Comparison of ENCODE assay signal across 31 cellular contexts in genomic region chr10:69744971-69745370, GRCh38. TPM values are rescaled to one million over a fixed set of nuclear protein-coding genes. Genes with fewer than 3 reads are reported as not detected.
"Had no signal": no experiment of that assay in that cellular context is flagged by ENCODE, and none has a peak within 500 bp of the region (broad histone marks: within the 10 kb centered on the region; RNA-seq: fewer than 3 reads in every experiment).

No MANE protein-coding gene starts in this region.

- H3K9me3 ChIP-seq: ascending aorta, esophagus squamous epithelium had no signal

- H3K27ac Mint-ChIP-seq: activated B cell treated with CpG ODN at 0.5 μM for 24 hours; activated CD4-positive, alpha-beta memory T cell treated with anti-CD3 and anti-CD28 coated beads for 36 hours; activated CD4-positive, alpha-beta T cell treated with anti-CD3 and anti-CD28 coated beads for 36 hours; activated CD4-positive, alpha-beta T cell treated with anti-CD3 and anti-CD28 coated beads, Interleukin-2, amount 10 ng/mL, durations not matched to agents 24 days and 14 days; activated CD8-positive, alpha-beta memory T cell treated with anti-CD3 and anti-CD28 coated beads, Interleukin-2, amount 10 ng/mL, durations not matched to agents 7 days and 5 days; activated CD8-positive, alpha-beta T cell treated with anti-CD3 and anti-CD28 coated beads, Interleukin-2, amount 10 ng/mL, durations not matched to agents 7 days and 5 days; activated naive CD4-positive, alpha-beta T cell treated with anti-CD3 and anti-CD28 coated beads, Interleukin-2, amount 10 ng/mL, durations not matched to agents 7 days and 5 days; activated naive CD4-positive, alpha-beta T cell treated with anti-CD3 and anti-CD28 coated beads, Interleukin-2, amount 50 U/mL, for 72 hours; activated naive CD8-positive, alpha-beta T cell treated with anti-CD3 and anti-CD28 coated beads, Interleukin-2, amount 10 ng/mL, durations not matched to agents 7 days and 5 days; brain; effector memory CD8-positive, alpha-beta T cell; T-helper 1 cell treated with Interleukin-12 subunit alpha and Interleukin-12 subunit beta and Interleukin-4 antibody, amounts not matched to agents 30 μg/mL and 1 μg/mL, for 36 hours; T-helper 2 cell treated with Interferon-gamma antibody and Interleukin-4, amounts not matched to agents 5 μg/mL and 100 μg/mL, for 36 hours had no signal

- H3K4me3 ChIP-seq: ascending aorta, esophagus squamous epithelium had no signal

- H3K4me1 Mint-ChIP-seq: activated B cell treated with CpG ODN at 0.5 μM for 24 hours; activated CD8-positive, alpha-beta memory T cell treated with anti-CD3 and anti-CD28 coated beads, Interleukin-2, amount 10 ng/mL, durations not matched to agents 7 days and 5 days; activated naive CD4-positive, alpha-beta T cell treated with anti-CD3 and anti-CD28 coated beads, Interleukin-2, amount 10 ng/mL, durations not matched to agents 7 days and 5 days had no signal

- DNase-seq: activated B cell treated with CpG ODN at 0.5 μM for 24 hours; activated CD4-positive, alpha-beta memory T cell treated with anti-CD3 and anti-CD28 coated beads for 36 hours; activated CD4-positive, alpha-beta T cell treated with anti-CD3 and anti-CD28 coated beads for 36 hours; activated CD4-positive, alpha-beta T cell treated with anti-CD3 and anti-CD28 coated beads, Interleukin-2, amount 10 ng/mL, durations not matched to agents 24 days and 14 days; activated CD4-positive, CD25-positive, alpha-beta regulatory T cell treated with anti-CD3 and anti-CD28 coated beads, Interleukin-2, amount 50 U/mL, for 72 hours; activated CD8-positive, alpha-beta memory T cell treated with anti-CD3 and anti-CD28 coated beads, Interleukin-2, amount 10 ng/mL, durations not matched to agents 7 days and 5 days; activated CD8-positive, alpha-beta memory T cell treated with anti-CD3 and anti-CD28 coated beads, Interleukin-2, amount 50 U/mL, for 4 hours; activated CD8-positive, alpha-beta T cell treated with anti-CD3 and anti-CD28 coated beads, Interleukin-2, amount 10 ng/mL, durations not matched to agents 7 days and 5 days; activated gamma-delta T cell; activated naive CD4-positive, alpha-beta T cell; activated naive CD4-positive, alpha-beta T cell treated with anti-CD3 and anti-CD28 coated beads, Interleukin-2, amount 10 ng/mL, durations not matched to agents 7 days and 5 days; activated naive CD8-positive, alpha-beta T cell treated with anti-CD3 and anti-CD28 coated beads, Interleukin-2, amount 10 ng/mL, durations not matched to agents 7 days and 5 days; activated T-cell treated with anti-CD3 and anti-CD28 coated beads, Interleukin-2, amount 50 U/mL, for 1 hour; activated T-cell treated with anti-CD3 and anti-CD28 coated beads, Interleukin-2, amount 50 U/mL, for 48 hours; caudate nucleus; cortex of kidney; dermis blood vessel endothelial cell; effector CD4-positive, alpha-beta T cell; effector memory CD8-positive, alpha-beta T cell; esophagus squamous epithelium; head of caudate nucleus; hippocampal formation; T1000; WERI-Rb-1 had no signal

- ATAC-seq: activated CD8-positive, alpha-beta T cell treated with anti-CD3 and anti-CD28 coated beads, Interleukin-2, amount 10 ng/mL, durations not matched to agents 7 days and 5 days; effector memory CD8-positive, alpha-beta T cell had no signal

- H3K36me3 ChIP-seq: ascending aorta, esophagus squamous epithelium, WERI-Rb-1 had no signal

- H3K36me3 Mint-ChIP-seq: activated CD4-positive, alpha-beta memory T cell treated with anti-CD3 and anti-CD28 coated beads for 36 hours; activated CD8-positive, alpha-beta memory T cell treated with anti-CD3 and anti-CD28 coated beads, Interleukin-2, amount 10 ng/mL, durations not matched to agents 7 days and 5 days; activated naive CD4-positive, alpha-beta T cell treated with anti-CD3 and anti-CD28 coated beads, Interleukin-2, amount 10 ng/mL, durations not matched to agents 7 days and 5 days; activated naive CD4-positive, alpha-beta T cell treated with anti-CD3 and anti-CD28 coated beads, Interleukin-2, amount 50 U/mL, for 72 hours; activated naive CD8-positive, alpha-beta T cell treated with anti-CD3 and anti-CD28 coated beads, Interleukin-2, amount 10 ng/mL, durations not matched to agents 7 days and 5 days; brain had no signal

- H3K4me3 Mint-ChIP-seq: activated B cell treated with CpG ODN at 0.5 μM for 24 hours; activated CD4-positive, alpha-beta memory T cell treated with anti-CD3 and anti-CD28 coated beads for 36 hours; activated CD4-positive, alpha-beta T cell treated with anti-CD3 and anti-CD28 coated beads for 36 hours; activated CD4-positive, alpha-beta T cell treated with anti-CD3 and anti-CD28 coated beads, Interleukin-2, amount 10 ng/mL, durations not matched to agents 24 days and 14 days; activated CD8-positive, alpha-beta memory T cell treated with anti-CD3 and anti-CD28 coated beads, Interleukin-2, amount 10 ng/mL, durations not matched to agents 7 days and 5 days; activated CD8-positive, alpha-beta T cell treated with anti-CD3 and anti-CD28 coated beads, Interleukin-2, amount 10 ng/mL, durations not matched to agents 7 days and 5 days; activated naive CD4-positive, alpha-beta T cell treated with anti-CD3 and anti-CD28 coated beads, Interleukin-2, amount 10 ng/mL, durations not matched to agents 7 days and 5 days; activated naive CD8-positive, alpha-beta T cell treated with anti-CD3 and anti-CD28 coated beads, Interleukin-2, amount 10 ng/mL, durations not matched to agents 7 days and 5 days; brain; effector memory CD8-positive, alpha-beta T cell; T-helper 1 cell treated with Interleukin-12 subunit alpha and Interleukin-12 subunit beta and Interleukin-4 antibody, amounts not matched to agents 30 μg/mL and 1 μg/mL, for 36 hours; T-helper 2 cell treated with Interferon-gamma antibody and Interleukin-4, amounts not matched to agents 5 μg/mL and 100 μg/mL, for 36 hours had no signal

- H3K27ac ChIP-seq: ascending aorta, epithelial cell of prostate, esophagus squamous epithelium, WERI-Rb-1 had no signal

- H3K27me3 ChIP-seq: ascending aorta, esophagus squamous epithelium had no signal

RNA-seq across cellular contexts. Expression of gene COL13A1, which starts 56.7 kb away (rescaled TPM):
- total RNA-seq: activated B cell treated with CpG ODN at 0.5 μM for 24 hours; activated CD4-positive, alpha-beta memory T cell treated with anti-CD3 and anti-CD28 coated beads for 36 hours; activated CD4-positive, alpha-beta T cell treated with anti-CD3 and anti-CD28 coated beads for 36 hours; activated CD4-positive, alpha-beta T cell treated with anti-CD3 and anti-CD28 coated beads, Interleukin-2, amount 10 ng/mL, durations not matched to agents 24 days and 14 days; activated CD8-positive, alpha-beta memory T cell treated with anti-CD3 and anti-CD28 coated beads for 36 hours; activated CD8-positive, alpha-beta memory T cell treated with anti-CD3 and anti-CD28 coated beads, Interleukin-2, amount 10 ng/mL, durations not matched to agents 7 days and 5 days; activated CD8-positive, alpha-beta T cell treated with anti-CD3 and anti-CD28 coated beads, Interleukin-2, amount 10 ng/mL, durations not matched to agents 7 days and 5 days; activated naive CD4-positive, alpha-beta T cell treated with anti-CD3 and anti-CD28 coated beads, Interleukin-2, amount 50 U/mL, for 72 hours; activated naive CD8-positive, alpha-beta T cell treated with anti-CD3 and anti-CD28 coated beads, Interleukin-2, amount 10 ng/mL, durations not matched to agents 7 days and 5 days had no signal
